Comparison of ENCODE assay signal across 18 cellular contexts in genomic region chr14:105867961-105868599, GRCh38.
DNase-seq lines count a peak whose midpoint lies in the region; ATAC-seq and TF ChIP-seq lines count a peak whose summit lies in the region.
"Had no signal": no experiment of that assay in that cellular context is flagged by ENCODE, and none has a peak within 500 bp of the region (broad histone marks: within the 10 kb centered on the region; RNA-seq: fewer than 3 reads in every experiment).

No MANE protein-coding gene starts in this region.

- H3K27ac Mint-ChIP-seq in activated naive CD8-positive, alpha-beta T cell = peak overlapping the region; percentile 28
- H3K27ac Mint-ChIP-seq in activated naive CD8-positive, alpha-beta T cell treated with anti-CD3 and anti-CD28 coated beads, Interleukin-2, amount 50 U/mL, for 24 hours = no peak overlapping the region
- no peak overlapping the region for H3K27ac Mint-ChIP-seq in activated CD4-positive, alpha-beta memory T cell treated with anti-CD3 and anti-CD28 coated beads for 36 hours
- H3K27ac Mint-ChIP-seq in natural killer cell = no peak overlapping the region
- H3K27ac Mint-ChIP-seq: activated CD8-positive, alpha-beta T cell treated with anti-CD3 and anti-CD28 coated beads, Interleukin-2, amount 10 ng/mL, durations not matched to agents 7 days and 5 days; memory B cell; T-helper 2 cell treated with Interferon-gamma antibody and Interleukin-4, amounts not matched to agents 5 μg/mL and 100 μg/mL, for 36 hours had no signal

- H3K36me3 ChIP-seq in testis (ENCODE audit: low read depth, missing control alignments) = no peaks in the 10 kb centered on the region
- H3K36me3 ChIP-seq in psoas muscle (ENCODE audit: insufficient read depth in 1 of 2, low read depth in 1 of 2) = no peaks in the 10 kb centered on the region
- H3K36me3 ChIP-seq: gastroesophageal sphincter had no signal

- intact Hi-C loops in activated CD4-positive, alpha-beta memory T cell treated with anti-CD3 and anti-CD28 coated beads for 36 hours (cut with micrococcal nuclease) = loop anchor here (10.0 kb wide), 1 partner anchor 127 kb away; no protein-coding TSS in a partner anchor
- intact Hi-C loops in natural killer cell (cut with micrococcal nuclease) (no loop called here), testis (cut with DNase I; ENCODE audit: low total_unique reads) (no loop called here), psoas muscle (cut with DNase I) (no loop called here)

- POLR2A ChIA-PET in activated CD4-positive, alpha-beta memory T cell treated with anti-CD3 and anti-CD28 coated beads for 36 hours (lab: Charles Lee) = no interaction called here

- no peaks in the 10 kb centered on the region for H3K9me3 Mint-ChIP-seq in activated naive CD8-positive, alpha-beta T cell (ENCODE audit: low read depth)
- no peaks in the 10 kb centered on the region for H3K9me3 Mint-ChIP-seq in activated naive CD8-positive, alpha-beta T cell treated with anti-CD3 and anti-CD28 coated beads, Interleukin-2, amount 50 U/mL, for 24 hours
- no peaks in the 10 kb centered on the region for H3K9me3 Mint-ChIP-seq in activated CD4-positive, alpha-beta memory T cell treated with anti-CD3 and anti-CD28 coated beads for 36 hours
- H3K9me3 Mint-ChIP-seq in natural killer cell = no peaks in the 10 kb centered on the region
- H3K9me3 Mint-ChIP-seq: memory B cell; T-helper 2 cell treated with Interferon-gamma antibody and Interleukin-4, amounts not matched to agents 5 μg/mL and 100 μg/mL, for 36 hours had no signal

- H3K27me3 ChIP-seq in testis = no peaks in the 10 kb centered on the region
- H3K27me3 ChIP-seq in psoas muscle (ENCODE audit: insufficient read depth in 3 of 3, low read length in 2 of 3) = no peaks in the 10 kb centered on the region

- TF ChIP-seq POLR2A in testis (IDR thresholded peaks at IDR 0.05) = no peak

- no peak for DNase-seq in activated naive CD8-positive, alpha-beta T cell treated with anti-CD3 and anti-CD28 coated beads, Interleukin-2, amount 50 U/mL, for 24 hours
- peak; percentile 4 for DNase-seq in activated CD4-positive, alpha-beta memory T cell treated with anti-CD3 and anti-CD28 coated beads for 36 hours
- peak; percentile 6 for DNase-seq in natural killer cell
- peak; percentile 10 for DNase-seq in testis
- DNase-seq in psoas muscle = no peak
- no peak for DNase-seq in H4 (ENCODE audit: low spot score)
- DNase-seq in Ammon's horn (ENCODE audit: low spot score) = no peak
- DNase-seq: activated CD8-positive, alpha-beta T cell treated with anti-CD3 and anti-CD28 coated beads, Interleukin-2, amount 10 ng/mL, durations not matched to agents 7 days and 5 days; KBM-7; MM.1S; NCI-H1417 treated with DMSO at 0.1 percent for 48 hours; NCI-H526; occipital lobe had no signal

- peaks cover 1% of the 10 kb centered on the region for H3K4me1 Mint-ChIP-seq in activated naive CD8-positive, alpha-beta T cell (ENCODE audit: low read depth)
- peaks cover 4% of the 10 kb centered on the region for H3K4me1 Mint-ChIP-seq in activated naive CD8-positive, alpha-beta T cell treated with anti-CD3 and anti-CD28 coated beads, Interleukin-2, amount 50 U/mL, for 24 hours
- peaks cover under 1% of the 10 kb centered on the region for H3K4me1 Mint-ChIP-seq in activated CD4-positive, alpha-beta memory T cell treated with anti-CD3 and anti-CD28 coated beads for 36 hours (ENCODE audit: low read depth)
- no peaks in the 10 kb centered on the region for H3K4me1 Mint-ChIP-seq in natural killer cell
- H3K4me1 Mint-ChIP-seq: memory B cell had no signal

- ATAC-seq in activated naive CD8-positive, alpha-beta T cell treated with anti-CD3 and anti-CD28 coated beads, Interleukin-2, amount 50 U/mL, for 24 hours = no peak
- ATAC-seq in natural killer cell (no peak), psoas muscle (no peak)
- ATAC-seq: activated CD8-positive, alpha-beta T cell treated with anti-CD3 and anti-CD28 coated beads, Interleukin-2, amount 10 ng/mL, durations not matched to agents 7 days and 5 days; gastroesophageal sphincter had no signal

- H3K4me1 ChIP-seq in testis = no peaks in the 10 kb centered on the region
- H3K4me1 ChIP-seq in psoas muscle = no peaks in the 10 kb centered on the region
- H3K4me1 ChIP-seq: gastroesophageal sphincter had no signal

- H3K27ac ChIP-seq in testis (no peak overlapping the region), psoas muscle (no peak overlapping the region)
- H3K27ac ChIP-seq: coronary artery, gastroesophageal sphincter had no signal

- H3K4me3 ChIP-seq in testis (no peak overlapping the region), psoas muscle (no peak overlapping the region)
- H3K4me3 ChIP-seq: coronary artery, gastroesophageal sphincter had no signal

- CTCF ChIA-PET in activated CD4-positive, alpha-beta memory T cell treated with anti-CD3 and anti-CD28 coated beads for 36 hours (lab: Charles Lee) = no interaction called here

- no peaks in the 10 kb centered on the region for H3K36me3 Mint-ChIP-seq in activated naive CD8-positive, alpha-beta T cell
- H3K36me3 Mint-ChIP-seq in activated naive CD8-positive, alpha-beta T cell treated with anti-CD3 and anti-CD28 coated beads, Interleukin-2, amount 50 U/mL, for 24 hours (ENCODE audit: low read depth) = no peaks in the 10 kb centered on the region
- no peaks in the 10 kb centered on the region for H3K36me3 Mint-ChIP-seq in activated CD4-positive, alpha-beta memory T cell treated with anti-CD3 and anti-CD28 coated beads for 36 hours
- no peaks in the 10 kb centered on the region for H3K36me3 Mint-ChIP-seq in natural killer cell

- TF ChIP-seq CTCF in natural killer cell (IDR thresholded peaks at IDR 0.05) (no peak), testis (IDR thresholded peaks at IDR 0.05) (no peak), psoas muscle (IDR thresholded peaks at IDR 0.05) (no peak)

- H3K27me3 Mint-ChIP-seq in activated naive CD8-positive, alpha-beta T cell = no peaks in the 10 kb centered on the region
- H3K27me3 Mint-ChIP-seq in activated naive CD8-positive, alpha-beta T cell treated with anti-CD3 and anti-CD28 coated beads, Interleukin-2, amount 50 U/mL, for 24 hours = no peaks in the 10 kb centered on the region
- no peaks in the 10 kb centered on the region for H3K27me3 Mint-ChIP-seq in activated CD4-positive, alpha-beta memory T cell treated with anti-CD3 and anti-CD28 coated beads for 36 hours
- H3K27me3 Mint-ChIP-seq in natural killer cell (ENCODE audit: low read depth in 2 of 2) = peaks cover 33 to 50% of the 10 kb centered on the region in 2 donors
- H3K27me3 Mint-ChIP-seq: memory B cell had no signal

- 87 to 89% methylated on average over 12 to 29 of the region's 29 CpGs for WGBS in testis, 2 donors
- WGBS in psoas muscle, 3 donors = 88 to 89% (median 89%) methylated on average over 28 to 29 of the region's 29 CpGs

- H3K4me3 Mint-ChIP-seq in activated naive CD8-positive, alpha-beta T cell = no peak overlapping the region
- no peak overlapping the region for H3K4me3 Mint-ChIP-seq in activated naive CD8-positive, alpha-beta T cell treated with anti-CD3 and anti-CD28 coated beads, Interleukin-2, amount 50 U/mL, for 24 hours
- no peak overlapping the region for H3K4me3 Mint-ChIP-seq in activated CD4-positive, alpha-beta memory T cell treated with anti-CD3 and anti-CD28 coated beads for 36 hours
- H3K4me3 Mint-ChIP-seq in natural killer cell = no peak overlapping the region
- H3K4me3 Mint-ChIP-seq: activated CD8-positive, alpha-beta T cell treated with anti-CD3 and anti-CD28 coated beads, Interleukin-2, amount 10 ng/mL, durations not matched to agents 7 days and 5 days; memory B cell; T-helper 2 cell treated with Interferon-gamma antibody and Interleukin-4, amounts not matched to agents 5 μg/mL and 100 μg/mL, for 36 hours had no signal

- H3K9me3 ChIP-seq in testis = no peaks in the 10 kb centered on the region
- H3K9me3 ChIP-seq in psoas muscle = no peaks in the 10 kb centered on the region
- H3K9me3 ChIP-seq: gastroesophageal sphincter had no signal

Comparison
In these comparisons a context has a peak if more than half of its experiments do, and no peak if none do; other contexts are left out.
1. DNase-seq: peak in activated CD4-positive, alpha-beta memory T cell treated with anti-CD3 and anti-CD28 coated beads for 36 hours (single experiment), natural killer cell (single experiment) and testis (single experiment); none in activated naive CD8-positive, alpha-beta T cell treated with anti-CD3 and anti-CD28 coated beads, Interleukin-2, amount 50 U/mL, for 24 hours (single experiment), psoas muscle (0 of 2), H4 (single experiment) and Ammon's horn (single experiment).